23 cellular contexts compared by ENCODE assay signal in genomic region chr2:130912471-130912870, GRCh38.
A peak's percentile ranks its signal among the peaks of the same experiment; 100 is the strongest.
DNase-seq lines count a peak whose midpoint lies in the region; ATAC-seq, FAIRE-seq and TF ChIP-seq lines count a peak whose summit lies in the region.
"Had no signal": no experiment of that assay in that cellular context is flagged by ENCODE, and none has a peak within 500 bp of the region (broad histone marks: within the 10 kb centered on the region; RNA-seq: fewer than 3 reads in every experiment).

No MANE protein-coding gene starts in this region.

- H3K4me3 ChIP-seq in bronchial epithelial cell (ENCODE audit: low read depth, low read length): peak overlapping the region; percentile 29
- H3K4me3 ChIP-seq in suprapubic skin: peak overlapping the region; percentile 1
- H3K4me3 ChIP-seq in gastrocnemius medialis: no peak overlapping the region
- H3K4me3 ChIP-seq in lower lobe of right lung: no peak overlapping the region
- H3K4me3 ChIP-seq: MG63, Peyer's patch, SJSA1 had no signal

- H3K9me3 ChIP-seq in suprapubic skin: no peaks in the 10 kb centered on the region
- H3K9me3 ChIP-seq in gastrocnemius medialis: no peaks in the 10 kb centered on the region
- no peaks in the 10 kb centered on the region for H3K9me3 ChIP-seq in lower lobe of right lung
- H3K9me3 ChIP-seq: BE2C, MG63, Peyer's patch, SJSA1 had no signal

- peak; percentile 39 for DNase-seq in NCI-H69 (lab: John Stamatoyannopoulos, UW)
- DNase-seq in bronchial epithelial cell (ENCODE audit: low read depth): peak; percentile 53
- peak in 1 of 2 donors; percentile 26 for DNase-seq in foreskin keratinocyte
- DNase-seq in suprapubic skin (ENCODE audit: low spot score in 2 of 2): no peak
- no peak for DNase-seq in gastrocnemius medialis
- DNase-seq in lower lobe of right lung: no peak
- DNase-seq: BE2C, DMS53, EL, GF-D8, Kasumi-1, MG63, NCI-H1048, NCI-H1436, NCI-H187 treated with DMSO at 0.1 percent for 48 hours, NCI-H226, NCI-H510A treated with DMSO at 0.1 percent for 48 hours, Peyer's patch had no signal

- TF ChIP-seq POLR2A in suprapubic skin (IDR thresholded peaks at IDR 0.05): no peak
- no peak for TF ChIP-seq POLR2A in gastrocnemius medialis (IDR thresholded peaks at IDR 0.05)

- in situ Hi-C loops in gastrocnemius medialis (cut with MboI; ENCODE audit: low sequenced_read_pairs in 4 of 4): no loop called here

- H3K27me3 ChIP-seq in bronchial epithelial cell (ENCODE audit: control insufficient read depth, insufficient read depth, low read length) (no peaks in the 10 kb centered on the region), foreskin keratinocyte (no peaks in the 10 kb centered on the region), suprapubic skin (peaks cover 22% of the 10 kb centered on the region), gastrocnemius medialis (peaks cover 15 to 20% (median 17%) of the 10 kb centered on the region in 3 donors), lower lobe of right lung (ENCODE audit: low read depth) (peaks cover 27% of the 10 kb centered on the region)
- H3K27me3 ChIP-seq: BE2C, MG63, Peyer's patch had no signal

- TF ChIP-seq CTCF in bronchial epithelial cell (IDR thresholded peaks at IDR 0.05; ENCODE audit: insufficient read depth, low read length, severe bottlenecking): no peak
- no peak for TF ChIP-seq CTCF in foreskin keratinocyte (conservative IDR thresholded peaks at IDR 0.05)
- no peak for TF ChIP-seq CTCF in suprapubic skin (IDR thresholded peaks at IDR 0.05)
- no peak for TF ChIP-seq CTCF in gastrocnemius medialis (IDR thresholded peaks at IDR 0.05 in 4 of 5, conservative IDR thresholded peaks at IDR 0.05 in 1 of 5)
- no peak for TF ChIP-seq CTCF in lower lobe of right lung (IDR thresholded peaks at IDR 0.05)

- H3K36me3 ChIP-seq in bronchial epithelial cell (ENCODE audit: control insufficient read depth, insufficient read depth, low read length) (peaks cover 8% of the 10 kb centered on the region), suprapubic skin (no peaks in the 10 kb centered on the region), gastrocnemius medialis (no peaks in the 10 kb centered on the region), lower lobe of right lung (no peaks in the 10 kb centered on the region)
- H3K36me3 ChIP-seq: BE2C, MG63, Peyer's patch, SJSA1 had no signal

- peak; percentile 4 for ATAC-seq in foreskin keratinocyte
- no peak for ATAC-seq in gastrocnemius medialis
- no peak for ATAC-seq in GM19455 (IDR thresholded peaks at IDR 0.05; ENCODE audit: unreplicated experiment)
- ATAC-seq in lower lobe of right lung: no peak
- ATAC-seq: Right ventricle myocardium inferior had no signal

- TF ChIP-seq EP300 in suprapubic skin (IDR thresholded peaks at IDR 0.05): no peak

- intact Hi-C loops in gastrocnemius medialis (cut with DNase I; ENCODE audit: low total_unique reads): no loop called here
- intact Hi-C loops in lower lobe of right lung (cut with DNase I): no loop called here

- H3K27ac ChIP-seq in foreskin keratinocyte (peak overlapping the region; percentile 50), suprapubic skin (peak overlapping the region; percentile 80), gastrocnemius medialis (no peak overlapping the region), lower lobe of right lung (no peak overlapping the region)
- H3K27ac ChIP-seq: Peyer's patch, SJSA1 had no signal

- WGBS in suprapubic skin: 30% methylated on average over 4 of the region's 4 CpGs

- peaks cover 39% of the 10 kb centered on the region for H3K4me1 ChIP-seq in foreskin keratinocyte
- peaks cover 46% of the 10 kb centered on the region for H3K4me1 ChIP-seq in suprapubic skin
- H3K4me1 ChIP-seq in gastrocnemius medialis: no peaks in the 10 kb centered on the region
- no peaks in the 10 kb centered on the region for H3K4me1 ChIP-seq in lower lobe of right lung
- H3K4me1 ChIP-seq: BE2C, Peyer's patch, SJSA1 had no signal

- no peak for FAIRE-seq in bronchial epithelial cell (lab: Jason Lieb, UNC)
- FAIRE-seq: D721Med, H54 had no signal

Comparison
In these comparisons a context has a peak if more than half of its experiments do, and no peak if none do; other contexts are left out.
1. DNase-seq: peak in NCI-H69 (single experiment) and bronchial epithelial cell (single experiment); none in suprapubic skin (0 of 2), gastrocnemius medialis (0 of 2) and lower lobe of right lung (single experiment).
2. H3K4me3 ChIP-seq: peak in bronchial epithelial cell (single experiment) and suprapubic skin (single experiment); none in gastrocnemius medialis (0 of 4) and lower lobe of right lung (single experiment).
3. H3K27ac ChIP-seq: peak in foreskin keratinocyte (single experiment) and suprapubic skin (single experiment); none in gastrocnemius medialis (0 of 4) and lower lobe of right lung (single experiment).